1 cellular context compared by ENCODE assay signal in genomic region chr11:118435233-118435892, GRCh38.
A peak's percentile ranks its signal among the peaks of the same experiment; 100 is the strongest.
TF ChIP-seq lines count a peak whose summit lies in the region.

No MANE protein-coding gene starts in this region.

TF ChIP-seq in HepG2, 621 proteins besides CTCF, POLR2A, EP300 and RAD21 (continued from another document and continues in another):
- no peak for TF ChIP-seq PAF1 (CRISPR knock-in tag; IDR thresholded peaks at IDR 0.05)
- no peak for TF ChIP-seq ZNF747 (CRISPR knock-in tag; IDR thresholded peaks at IDR 0.05; ENCODE audit: borderline replicate concordance)
- TF ChIP-seq ZXDC (CRISPR knock-in tag; IDR thresholded peaks at IDR 0.05), result 0 out of 2 replicates have a peak, but pooled peaks have one; percentile 5
- no peak for TF ChIP-seq PHF5A (CRISPR knock-in tag; IDR thresholded peaks at IDR 0.05; ENCODE audit: low read depth, unreplicated experiment)
- no peak for TF ChIP-seq GPBP1L1 (CRISPR knock-in tag; IDR thresholded peaks at IDR 0.05)
- TF ChIP-seq ZMYM2 (CRISPR knock-in tag; IDR thresholded peaks at IDR 0.05), result no peak
- no peak for TF ChIP-seq SIX1 (CRISPR knock-in tag; IDR thresholded peaks at IDR 0.05; ENCODE audit: borderline replicate concordance)
- no peak; the same call in 1 of the 2 replicates for TF ChIP-seq SALL1 (CRISPR knock-in tag; IDR thresholded peaks at IDR 0.05)
- no peak for TF ChIP-seq MBD4 (IDR thresholded peaks at IDR 0.05; ENCODE audit: borderline replicate concordance, low read length)
- TF ChIP-seq NFE2L2 (IDR thresholded peaks at IDR 0.05; ENCODE audit: low read length), result no peak
- no peak for TF ChIP-seq KDM2A (CRISPR knock-in tag; IDR thresholded peaks at IDR 0.05; ENCODE audit: borderline replicate concordance, low read depth)
- TF ChIP-seq PTBP1 (IDR thresholded peaks at IDR 0.05; ENCODE audit: low read depth, low read length, poor library complexity, severe bottlenecking), result no peak
- no peak for TF ChIP-seq MEF2D (CRISPR knock-in tag; IDR thresholded peaks at IDR 0.05)
- TF ChIP-seq ATF7 (IDR thresholded peaks at IDR 0.05), result no peak
- no peak for TF ChIP-seq ATF7 (CRISPR knock-in tag; IDR thresholded peaks at IDR 0.05)
- 0 out of 2 replicates have a peak, but pooled peaks have one; percentile 33 for TF ChIP-seq ZBTB42 (CRISPR knock-in tag; IDR thresholded peaks at IDR 0.05)
- TF ChIP-seq, protein P1, sequence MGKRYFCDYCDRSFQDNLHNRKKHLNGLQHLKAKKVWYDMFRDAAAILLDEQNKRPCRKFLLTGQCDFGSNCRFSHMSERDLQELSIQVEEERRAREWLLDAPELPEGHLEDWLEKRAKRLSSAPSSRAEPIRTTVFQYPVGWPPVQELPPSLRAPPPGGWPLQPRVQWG (CRISPR knock-in tag; IDR thresholded peaks at IDR 0.05; ENCODE audit: borderline replicate concordance, low read depth), result no peak
- TF ChIP-seq, protein P2, sequence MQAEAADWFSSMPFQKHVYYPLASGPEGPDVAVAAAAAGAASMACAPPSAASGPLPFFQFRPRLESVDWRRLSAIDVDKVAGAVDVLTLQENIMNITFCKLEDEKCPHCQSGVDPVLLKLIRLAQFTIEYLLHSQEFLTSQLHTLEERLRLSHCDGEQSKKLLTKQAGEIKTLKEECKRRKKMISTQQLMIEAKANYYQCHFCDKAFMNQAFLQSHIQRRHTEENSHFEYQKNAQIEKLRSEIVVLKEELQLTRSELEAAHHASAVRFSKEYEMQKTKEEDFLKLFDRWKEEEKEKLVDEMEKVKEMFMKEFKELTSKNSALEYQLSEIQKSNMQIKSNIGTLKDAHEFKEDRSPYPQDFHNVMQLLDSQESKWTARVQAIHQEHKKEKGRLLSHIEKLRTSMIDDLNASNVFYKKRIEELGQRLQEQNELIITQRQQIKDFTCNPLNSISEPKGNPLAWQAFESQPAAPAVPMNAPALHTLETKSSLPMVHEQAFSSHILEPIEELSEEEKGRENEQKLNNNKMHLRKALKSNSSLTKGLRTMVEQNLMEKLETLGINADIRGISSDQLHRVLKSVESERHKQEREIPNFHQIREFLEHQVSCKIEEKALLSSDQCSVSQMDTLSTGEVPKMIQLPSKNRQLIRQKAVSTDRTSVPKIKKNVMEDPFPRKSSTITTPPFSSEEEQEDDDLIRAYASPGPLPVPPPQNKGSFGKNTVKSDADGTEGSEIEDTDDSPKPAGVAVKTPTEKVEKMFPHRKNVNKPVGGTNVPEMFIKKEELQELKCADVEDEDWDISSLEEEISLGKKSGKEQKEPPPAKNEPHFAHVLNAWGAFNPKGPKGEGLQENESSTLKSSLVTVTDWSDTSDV (CRISPR knock-in tag; IDR thresholded peaks at IDR 0.05), result no peak
- no peak for TF ChIP-seq KLF12 (CRISPR knock-in tag; IDR thresholded peaks at IDR 0.05; ENCODE audit: borderline replicate concordance)
- TF ChIP-seq, protein P3, sequence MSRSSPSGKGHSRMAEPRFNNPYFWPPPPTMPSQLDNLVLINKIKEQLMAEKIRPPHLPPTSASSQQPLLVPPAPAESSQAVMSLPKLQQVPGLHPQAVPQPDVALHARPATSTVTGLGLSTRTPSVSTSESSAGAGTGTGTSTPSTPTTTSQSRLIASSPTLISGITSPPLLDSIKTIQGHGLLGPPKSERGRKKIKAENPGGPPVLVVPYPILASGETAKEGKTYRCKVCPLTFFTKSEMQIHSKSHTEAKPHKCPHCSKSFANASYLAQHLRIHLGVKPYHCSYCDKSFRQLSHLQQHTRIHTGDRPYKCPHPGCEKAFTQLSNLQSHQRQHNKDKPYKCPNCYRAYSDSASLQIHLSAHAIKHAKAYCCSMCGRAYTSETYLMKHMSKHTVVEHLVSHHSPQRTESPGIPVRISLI (CRISPR knock-in tag; IDR thresholded peaks at IDR 0.05; ENCODE audit: borderline replicate concordance), result no peak
- no peak for TF ChIP-seq MED1 (CRISPR knock-in tag; IDR thresholded peaks at IDR 0.05)
- TF ChIP-seq AHDC1 (CRISPR knock-in tag; IDR thresholded peaks at IDR 0.05; ENCODE audit: borderline replicate concordance), result no peak
- no peak for TF ChIP-seq MAZ (IDR thresholded peaks at IDR 0.05; ENCODE audit: borderline replicate concordance, low read depth, low read length)
- TF ChIP-seq MAZ (CRISPR knock-in tag; IDR thresholded peaks at IDR 0.05; ENCODE audit: low read depth), result no peak; the same call in 1 of the 2 replicates
- no peak for TF ChIP-seq SETDB1 (CRISPR knock-in tag; IDR thresholded peaks at IDR 0.05; ENCODE audit: borderline replicate concordance)
- no peak for TF ChIP-seq THYN1 (CRISPR knock-in tag; IDR thresholded peaks at IDR 0.05; ENCODE audit: borderline replicate concordance, low read depth)
- TF ChIP-seq PREB (CRISPR knock-in tag; IDR thresholded peaks at IDR 0.05), result no peak
- no peak for TF ChIP-seq RNF2 (conservative IDR thresholded peaks at IDR 0.05; ENCODE audit: low read depth)
- TF ChIP-seq FOXK2 (IDR thresholded peaks at IDR 0.05), result no peak
- TF ChIP-seq GABPA (IDR thresholded peaks at IDR 0.05; ENCODE audit: low read depth, low read length), result no peak
- TF ChIP-seq GABPA (CRISPR knock-in tag; IDR thresholded peaks at IDR 0.05; ENCODE audit: low read depth), result no peak
- no peak for TF ChIP-seq NR3C1 (CRISPR knock-in tag; IDR thresholded peaks at IDR 0.05)
- TF ChIP-seq NFRKB (IDR thresholded peaks at IDR 0.05), result no peak
- no peak for TF ChIP-seq HCFC1 (IDR thresholded peaks at IDR 0.05; ENCODE audit: low read depth, low read length)
- no peak for TF ChIP-seq GFI1 (CRISPR knock-in tag; IDR thresholded peaks at IDR 0.05; ENCODE audit: borderline replicate concordance)
- TF ChIP-seq SPEN (CRISPR knock-in tag; IDR thresholded peaks at IDR 0.05; ENCODE audit: low read depth), result no peak
- TF ChIP-seq, protein P4, sequence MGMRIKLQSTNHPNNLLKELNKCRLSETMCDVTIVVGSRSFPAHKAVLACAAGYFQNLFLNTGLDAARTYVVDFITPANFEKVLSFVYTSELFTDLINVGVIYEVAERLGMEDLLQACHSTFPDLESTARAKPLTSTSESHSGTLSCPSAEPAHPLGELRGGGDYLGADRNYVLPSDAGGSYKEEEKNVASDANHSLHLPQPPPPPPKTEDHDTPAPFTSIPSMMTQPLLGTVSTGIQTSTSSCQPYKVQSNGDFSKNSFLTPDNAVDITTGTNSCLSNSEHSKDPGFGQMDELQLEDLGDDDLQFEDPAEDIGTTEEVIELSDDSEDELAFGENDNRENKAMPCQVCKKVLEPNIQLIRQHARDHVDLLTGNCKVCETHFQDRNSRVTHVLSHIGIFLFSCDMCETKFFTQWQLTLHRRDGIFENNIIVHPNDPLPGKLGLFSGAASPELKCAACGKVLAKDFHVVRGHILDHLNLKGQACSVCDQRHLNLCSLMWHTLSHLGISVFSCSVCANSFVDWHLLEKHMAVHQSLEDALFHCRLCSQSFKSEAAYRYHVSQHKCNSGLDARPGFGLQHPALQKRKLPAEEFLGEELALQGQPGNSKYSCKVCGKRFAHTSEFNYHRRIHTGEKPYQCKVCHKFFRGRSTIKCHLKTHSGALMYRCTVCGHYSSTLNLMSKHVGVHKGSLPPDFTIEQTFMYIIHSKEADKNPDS (CRISPR knock-in tag; IDR thresholded peaks at IDR 0.05), result no peak
- TF ChIP-seq CBX2 (IDR thresholded peaks at IDR 0.05; ENCODE audit: low read depth, low read length), result no peak
- TF ChIP-seq CBX2 (CRISPR knock-in tag; IDR thresholded peaks at IDR 0.05; ENCODE audit: low read depth), result no peak
- no peak for TF ChIP-seq ZNF24 (IDR thresholded peaks at IDR 0.05)
- no peak for TF ChIP-seq HIVEP1 (CRISPR knock-in tag; IDR thresholded peaks at IDR 0.05)
- no peak for TF ChIP-seq NR2F6 (IDR thresholded peaks at IDR 0.05)
- TF ChIP-seq NR2F6 (CRISPR knock-in tag; IDR thresholded peaks at IDR 0.05), result no peak
